In the genomic region with DNA sequence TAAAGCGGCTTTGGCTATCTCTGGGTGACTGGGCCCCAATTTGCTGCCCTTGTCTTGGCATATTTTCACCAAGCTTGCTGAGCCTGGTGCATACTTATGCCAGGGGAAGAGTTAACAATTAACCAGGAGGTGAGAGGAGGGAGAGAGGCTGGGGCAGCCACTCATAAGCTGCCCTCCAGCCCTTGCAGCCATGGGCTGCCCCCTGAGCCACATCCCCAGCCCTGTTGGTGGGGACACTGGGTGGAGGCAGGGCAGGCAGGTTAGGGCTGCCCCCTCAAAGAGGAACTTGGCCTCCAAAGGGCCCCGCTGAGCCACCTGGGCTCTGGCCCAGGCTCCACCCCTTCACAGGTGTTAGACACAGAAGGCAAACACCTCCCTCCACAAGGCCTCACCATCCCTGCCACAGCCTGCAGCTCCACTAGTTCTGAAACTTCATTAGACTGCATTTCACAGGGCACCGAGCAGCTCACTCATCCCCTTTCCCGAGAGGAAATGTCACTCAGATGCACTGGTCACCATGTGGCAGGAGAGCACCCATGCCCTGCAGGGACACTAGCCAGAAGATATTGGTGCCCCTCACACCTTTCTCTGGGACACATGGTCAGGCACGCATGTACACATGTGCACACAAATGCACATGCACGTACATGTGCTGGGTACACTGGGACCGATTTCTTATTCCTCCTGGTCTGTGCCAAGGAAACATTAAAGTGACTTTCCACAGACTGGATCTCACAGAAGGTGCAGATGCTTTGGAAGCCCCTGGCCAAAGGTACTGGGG, we compare ENCODE assay signal across 11 cellular contexts. TPM values are rescaled to one million over a fixed set of nuclear protein-coding genes. Genes with fewer than 3 reads are reported as not detected.
DNase-seq lines count a peak whose midpoint lies in the region; ATAC-seq and TF ChIP-seq lines count a peak whose summit lies in the region.
"Had no signal": no experiment of that assay in that cellular context is flagged by ENCODE, and none has a peak within 500 bp of the region (broad histone marks: within the 10 kb centered on the region; RNA-seq: fewer than 3 reads in every experiment).

No MANE protein-coding gene starts in this region.

- H3K4me3 Mint-ChIP-seq in activated T-helper 1 cell treated with anti-CD3 and anti-CD28 coated beads, Interleukin-12 subunit alpha, Interleukin-12 subunit beta, Interleukin-2, Interleukin-4 antibody, amounts not matched to agents 30 ng/mL and 10 ng/mL and 1 ng/mL, durations not matched to agents 14 hours and 24 hours and 36 hours: no peak overlapping the region
- no peak overlapping the region for H3K4me3 Mint-ChIP-seq in glutamatergic neuron (ENCODE audit: unreplicated experiment)
- H3K4me3 Mint-ChIP-seq: activated naive CD4-positive, alpha-beta T cell treated with anti-CD3 and anti-CD28 coated beads for 36 hours; stimulated activated naive B cell treated with anti-CD40 and anti-IgM and Interleukin-4, amounts not matched to agents 10 μg/mL and 1 μg/mL and 100 μg/mL, for 72 hours had no signal

- peak; percentile 52 for DNase-seq in GM23248
- DNase-seq in ascending aorta (ENCODE audit: low spot score in 2 of 2): no peak
- DNase-seq in left kidney (ENCODE audit: low read depth, low spot score): peak; percentile 67
- peak; percentile 65 for DNase-seq in spleen
- no peak for DNase-seq in activated T-helper 1 cell treated with anti-CD3 and anti-CD28 coated beads, Interleukin-12 subunit alpha, Interleukin-12 subunit beta, Interleukin-2, Interleukin-4 antibody, amounts not matched to agents 30 ng/mL and 10 ng/mL and 1 ng/mL, durations not matched to agents 14 hours and 24 hours and 36 hours (ENCODE audit: low spot score)
- DNase-seq in glutamatergic neuron: no peak
- DNase-seq: activated naive CD4-positive, alpha-beta T cell treated with anti-CD3 and anti-CD28 coated beads for 36 hours; NCI-H1105; stimulated activated naive B cell treated with anti-CD40 and anti-IgM and Interleukin-4, amounts not matched to agents 10 μg/mL and 1 μg/mL and 100 μg/mL, for 72 hours had no signal

- peak overlapping the region; percentile 26; the same call in 1 of the 2 replicates for H3K9ac ChIP-seq in GM23248

- no peaks in the 10 kb centered on the region for H3K36me3 Mint-ChIP-seq in activated T-helper 1 cell treated with anti-CD3 and anti-CD28 coated beads, Interleukin-12 subunit alpha, Interleukin-12 subunit beta, Interleukin-2, Interleukin-4 antibody, amounts not matched to agents 30 ng/mL and 10 ng/mL and 1 ng/mL, durations not matched to agents 14 hours and 24 hours and 36 hours (ENCODE audit: low read depth)
- H3K36me3 Mint-ChIP-seq in glutamatergic neuron (ENCODE audit: unreplicated experiment): peaks cover 5% of the 10 kb centered on the region
- H3K36me3 Mint-ChIP-seq: stimulated activated naive B cell treated with anti-CD40 and anti-IgM and Interleukin-4, amounts not matched to agents 10 μg/mL and 1 μg/mL and 100 μg/mL, for 72 hours had no signal

- no peaks in the 10 kb centered on the region for H3K4me1 Mint-ChIP-seq in activated T-helper 1 cell treated with anti-CD3 and anti-CD28 coated beads, Interleukin-12 subunit alpha, Interleukin-12 subunit beta, Interleukin-2, Interleukin-4 antibody, amounts not matched to agents 30 ng/mL and 10 ng/mL and 1 ng/mL, durations not matched to agents 14 hours and 24 hours and 36 hours (ENCODE audit: low read depth)
- H3K4me1 Mint-ChIP-seq in glutamatergic neuron (ENCODE audit: low read depth, unreplicated experiment): peaks cover 3% of the 10 kb centered on the region
- H3K4me1 Mint-ChIP-seq: stimulated activated naive B cell treated with anti-CD40 and anti-IgM and Interleukin-4, amounts not matched to agents 10 μg/mL and 1 μg/mL and 100 μg/mL, for 72 hours had no signal

- H3K9me3 ChIP-seq in GM23248 (ENCODE audit: low read depth): no peaks in the 10 kb centered on the region
- no peaks in the 10 kb centered on the region for H3K9me3 ChIP-seq in ascending aorta
- H3K9me3 ChIP-seq in spleen: no peaks in the 10 kb centered on the region

- H3K4me3 ChIP-seq in GM23248 (no peak overlapping the region), ascending aorta (no peak overlapping the region), spleen (no peak overlapping the region)

- H2AFZ ChIP-seq in GM23248: no peak overlapping the region

- H3K36me3 ChIP-seq in GM23248 (ENCODE audit: low read depth) (peaks cover 45% of the 10 kb centered on the region), ascending aorta (peaks cover 42 to 57% of the 10 kb centered on the region in 2 donors), spleen (peaks cover 0 to 51% (median 8%) of the 10 kb centered on the region in 6 donors)

- in situ Hi-C loops in GM23248 (cut with MboI): no loop called here

- peaks cover 28% of the 10 kb centered on the region for H3K79me2 ChIP-seq in GM23248 (ENCODE audit: insufficient read depth)

- H3F3A ChIP-seq in GM23248 (ENCODE audit: insufficient read depth): peaks cover 94% of the 10 kb centered on the region

- H3K27ac ChIP-seq in GM23248: peak overlapping the region; percentile 92
- peak overlapping the region; percentile 13 to 59 for H3K27ac ChIP-seq in ascending aorta
- H3K27ac ChIP-seq in spleen: peak overlapping the region in 4 of 8 donors; percentile 7 to 34 (median 23)

- no peaks in the 10 kb centered on the region for H3K9me2 ChIP-seq in GM23248 (ENCODE audit: insufficient read depth)

- no peaks in the 10 kb centered on the region for H4K20me1 ChIP-seq in GM23248 (ENCODE audit: insufficient read depth)

- H3K9me3 Mint-ChIP-seq in activated T-helper 1 cell treated with anti-CD3 and anti-CD28 coated beads, Interleukin-12 subunit alpha, Interleukin-12 subunit beta, Interleukin-2, Interleukin-4 antibody, amounts not matched to agents 30 ng/mL and 10 ng/mL and 1 ng/mL, durations not matched to agents 14 hours and 24 hours and 36 hours: no peaks in the 10 kb centered on the region
- no peaks in the 10 kb centered on the region for H3K9me3 Mint-ChIP-seq in glutamatergic neuron (ENCODE audit: unreplicated experiment)
- H3K9me3 Mint-ChIP-seq: activated naive CD4-positive, alpha-beta T cell treated with anti-CD3 and anti-CD28 coated beads for 36 hours; stimulated activated naive B cell treated with anti-CD40 and anti-IgM and Interleukin-4, amounts not matched to agents 10 μg/mL and 1 μg/mL and 100 μg/mL, for 72 hours had no signal

- no peak overlapping the region for H3K27ac Mint-ChIP-seq in activated T-helper 1 cell treated with anti-CD3 and anti-CD28 coated beads, Interleukin-12 subunit alpha, Interleukin-12 subunit beta, Interleukin-2, Interleukin-4 antibody, amounts not matched to agents 30 ng/mL and 10 ng/mL and 1 ng/mL, durations not matched to agents 14 hours and 24 hours and 36 hours
- no peak overlapping the region for H3K27ac Mint-ChIP-seq in glutamatergic neuron (ENCODE audit: unreplicated experiment)
- H3K27ac Mint-ChIP-seq: activated naive CD4-positive, alpha-beta T cell treated with anti-CD3 and anti-CD28 coated beads for 36 hours; stimulated activated naive B cell treated with anti-CD40 and anti-IgM and Interleukin-4, amounts not matched to agents 10 μg/mL and 1 μg/mL and 100 μg/mL, for 72 hours had no signal

- H3K27me3 Mint-ChIP-seq in activated T-helper 1 cell treated with anti-CD3 and anti-CD28 coated beads, Interleukin-12 subunit alpha, Interleukin-12 subunit beta, Interleukin-2, Interleukin-4 antibody, amounts not matched to agents 30 ng/mL and 10 ng/mL and 1 ng/mL, durations not matched to agents 14 hours and 24 hours and 36 hours (ENCODE audit: insufficient read depth): no peaks in the 10 kb centered on the region
- no peaks in the 10 kb centered on the region for H3K27me3 Mint-ChIP-seq in glutamatergic neuron (ENCODE audit: unreplicated experiment)

- ATAC-seq in GM18873 (IDR thresholded peaks at IDR 0.05; ENCODE audit: low FRiP score, unreplicated experiment): no peak
- no peak for ATAC-seq in GM19395 (IDR thresholded peaks at IDR 0.05; ENCODE audit: unreplicated experiment)
- ATAC-seq: stimulated activated naive B cell treated with anti-CD40 and anti-IgM and Interleukin-4, amounts not matched to agents 10 μg/mL and 1 μg/mL and 100 μg/mL, for 72 hours had no signal

- no peak overlapping the region for H3K4me2 ChIP-seq in GM23248 (ENCODE audit: unreplicated experiment)

- H3K27me3 ChIP-seq in GM23248 (replicated peaks; ENCODE audit: insufficient read depth) (no peaks in the 10 kb centered on the region), ascending aorta (no peaks in the 10 kb centered on the region), spleen (replicated peaks in 1 of 7) (no peaks in the 10 kb centered on the region)

- TF ChIP-seq CTCF in ascending aorta (IDR thresholded peaks at IDR 0.05) (no peak), spleen (IDR thresholded peaks at IDR 0.05 in 8 of 11, conservative IDR thresholded peaks at IDR 0.05 in 3 of 11) (no peak), glutamatergic neuron (IDR thresholded peaks at IDR 0.05; ENCODE audit: partially characterized antibody, unreplicated experiment) (no peak)

- TF ChIP-seq POLR2A in spleen (IDR thresholded peaks at IDR 0.05): no peak

- WGBS in GM23248 (ENCODE audit: low coverage in 1 of 2, low lambda C conversion rate in 2 of 2, missing lambda C conversion rate in 2 of 2), 2 experiments: 76 to 77% methylated on average over 7 of the region's 7 CpGs
- WGBS in spleen, 5 donors: 81 to 87% (median 86%) methylated on average over 6 to 7 of the region's 7 CpGs

- peaks cover 49% of the 10 kb centered on the region for H3K4me1 ChIP-seq in GM23248 (ENCODE audit: insufficient read depth)
- H3K4me1 ChIP-seq in ascending aorta: peaks cover 23 to 54% of the 10 kb centered on the region in 2 donors
- H3K4me1 ChIP-seq in spleen: peaks cover 3 to 39% (median 19%) of the 10 kb centered on the region in 6 donors

- intact Hi-C loops in ascending aorta (cut with DNase I): no loop called here
- intact Hi-C loops in spleen (cut with DNase I; ENCODE audit: low total_unique reads): no loop called here
- intact Hi-C loops in activated T-helper 1 cell treated with anti-CD3 and anti-CD28 coated beads, Interleukin-12 subunit alpha, Interleukin-12 subunit beta, Interleukin-2, Interleukin-4 antibody, amounts not matched to agents 30 ng/mL and 10 ng/mL and 1 ng/mL, durations not matched to agents 14 hours and 24 hours and 36 hours (cut with micrococcal nuclease): no loop called here

RNA-seq across cellular contexts. Expression of a gene that starts 20.2 kb away (rescaled TPM):
- total RNA-seq in GM23248 (2014; rRNA removed; shearing (Covaris generic)): 336 and 347 TPM in 2 replicates
- polyA plus RNA-seq in GM23248 (2016; fragmentation: Nextera tagmentation; extraction: Ambion mirVana) (156 TPM in 2 replicates), spleen (10 to 100 TPM in 1 of 3 donors, 1 to 10 TPM in 2; 3.8 to 15.7 (median 6.0) TPM)
- total RNA-seq in ascending aorta (156 TPM), spleen (10 to 100 TPM; 27.5 to 83.4 (median 53.1) TPM), glutamatergic neuron (ENCODE audit: unreplicated experiment) (38.1 TPM)
- not detected in 2 replicates for total RNA-seq in activated T-helper 1 cell treated with anti-CD3 and anti-CD28 coated beads, Interleukin-12 subunit alpha, Interleukin-12 subunit beta, Interleukin-2, Interleukin-4 antibody, amounts not matched to agents 30 ng/mL and 10 ng/mL and 1 ng/mL, durations not matched to agents 14 hours and 24 hours and 36 hours

Comparison
In these comparisons a context has a peak if more than half of its experiments do, and no peak if none do; other contexts are left out.
1. DNase-seq: peak in GM23248 (single experiment), left kidney (single experiment) and spleen (single experiment); none in ascending aorta (0 of 2), activated T-helper 1 cell treated with anti-CD3 and anti-CD28 coated beads, Interleukin-12 subunit alpha, Interleukin-12 subunit beta, Interleukin-2, Interleukin-4 antibody, amounts not matched to agents 30 ng/mL and 10 ng/mL and 1 ng/mL, durations not matched to agents 14 hours and 24 hours and 36 hours (single experiment) and glutamatergic neuron (single experiment).
2. RNA of a gene that starts 20.2 kb away (total RNA-seq): 336 to 347 TPM in GM23248, 156 TPM in ascending aorta (single experiment), 27.5 to 83.4 TPM in spleen and 38.1 TPM in glutamatergic neuron (single experiment); not detected in activated T-helper 1 cell treated with anti-CD3 and anti-CD28 coated beads, Interleukin-12 subunit alpha, Interleukin-12 subunit beta, Interleukin-2, Interleukin-4 antibody, amounts not matched to agents 30 ng/mL and 10 ng/mL and 1 ng/mL, durations not matched to agents 14 hours and 24 hours and 36 hours; every median in the first group is over 10 times any median in the second.